1 cellular context compared by ENCODE assay signal in the genomic region with DNA sequence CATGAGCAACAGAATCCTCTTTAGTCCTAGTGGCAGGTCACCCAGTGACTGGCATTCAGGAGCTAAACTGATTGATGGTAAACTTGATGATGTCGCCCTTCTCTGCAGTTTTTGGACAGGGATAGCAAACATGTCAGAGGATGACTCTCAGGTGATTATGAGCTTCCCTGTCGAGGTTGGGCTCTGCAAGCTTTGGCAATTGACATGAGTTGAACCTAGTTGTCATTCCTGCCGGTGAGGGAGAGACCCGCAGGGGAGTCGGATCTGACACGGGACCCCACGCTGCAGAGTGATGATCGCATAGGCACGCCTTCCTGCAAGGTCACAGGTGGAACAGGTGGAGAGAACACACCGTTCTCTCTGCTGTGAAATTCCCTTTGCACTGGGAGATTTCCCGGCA.
TF ChIP-seq lines count a peak whose summit lies in the region.

No MANE protein-coding gene starts in this region.

TF ChIP-seq in SK-N-SH treated with all-trans-retinoic acid at 6 μM for 48 hours, 23 proteins besides CTCF, POLR2A, EP300 and RAD21 (continued from another document):
- TF ChIP-seq, protein P1, sequence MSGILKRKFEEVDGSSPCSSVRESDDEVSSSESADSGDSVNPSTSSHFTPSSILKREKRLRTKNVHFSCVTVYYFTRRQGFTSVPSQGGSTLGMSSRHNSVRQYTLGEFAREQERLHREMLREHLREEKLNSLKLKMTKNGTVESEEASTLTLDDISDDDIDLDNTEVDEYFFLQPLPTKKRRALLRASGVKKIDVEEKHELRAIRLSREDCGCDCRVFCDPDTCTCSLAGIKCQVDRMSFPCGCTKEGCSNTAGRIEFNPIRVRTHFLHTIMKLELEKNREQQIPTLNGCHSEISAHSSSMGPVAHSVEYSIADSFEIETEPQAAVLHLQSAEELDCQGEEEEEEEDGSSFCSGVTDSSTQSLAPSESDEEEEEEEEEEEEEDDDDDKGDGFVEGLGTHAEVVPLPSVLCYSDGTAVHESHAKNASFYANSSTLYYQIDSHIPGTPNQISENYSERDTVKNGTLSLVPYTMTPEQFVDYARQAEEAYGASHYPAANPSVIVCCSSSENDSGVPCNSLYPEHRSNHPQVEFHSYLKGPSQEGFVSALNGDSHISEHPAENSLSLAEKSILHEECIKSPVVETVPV (CRISPR knock-in tag; IDR thresholded peaks at IDR 0.05), result no peak
- TF ChIP-seq ZNF565 (CRISPR knock-in tag; conservative IDR thresholded peaks at IDR 0.05; ENCODE audit: low read depth) (no peak), CSDC2 (CRISPR knock-in tag; IDR thresholded peaks at IDR 0.05) (no peak), RARB (CRISPR knock-in tag; IDR thresholded peaks at IDR 0.05) (no peak), OSR1 (CRISPR knock-in tag; IDR thresholded peaks at IDR 0.05) (no peak), TCF4 (CRISPR knock-in tag; IDR thresholded peaks at IDR 0.05; ENCODE audit: borderline replicate concordance) (no peak), PPARA (CRISPR knock-in tag; IDR thresholded peaks at IDR 0.05; ENCODE audit: borderline replicate concordance) (no peak), ZNF70 (CRISPR knock-in tag; IDR thresholded peaks at IDR 0.05) (no peak)
- TF ChIP-seq, protein P2, sequence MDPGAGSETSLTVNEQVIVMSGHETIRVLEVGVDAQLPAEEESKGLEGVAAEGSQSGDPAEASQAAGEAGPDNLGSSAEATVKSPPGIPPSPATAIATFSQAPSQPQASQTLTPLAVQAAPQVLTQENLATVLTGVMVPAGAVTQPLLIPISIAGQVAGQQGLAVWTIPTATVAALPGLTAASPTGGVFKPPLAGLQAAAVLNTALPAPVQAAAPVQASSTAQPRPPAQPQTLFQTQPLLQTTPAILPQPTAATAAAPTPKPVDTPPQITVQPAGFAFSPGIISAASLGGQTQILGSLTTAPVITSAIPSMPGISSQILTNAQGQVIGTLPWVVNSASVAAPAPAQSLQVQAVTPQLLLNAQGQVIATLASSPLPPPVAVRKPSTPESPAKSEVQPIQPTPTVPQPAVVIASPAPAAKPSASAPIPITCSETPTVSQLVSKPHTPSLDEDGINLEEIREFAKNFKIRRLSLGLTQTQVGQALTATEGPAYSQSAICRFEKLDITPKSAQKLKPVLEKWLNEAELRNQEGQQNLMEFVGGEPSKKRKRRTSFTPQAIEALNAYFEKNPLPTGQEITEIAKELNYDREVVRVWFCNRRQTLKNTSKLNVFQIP (CRISPR knock-in tag; IDR thresholded peaks at IDR 0.05; ENCODE audit: borderline replicate concordance, low read depth), result no peak
TF ChIP-seq in SK-N-SH treated with all-trans-retinoic acid at 6 μM for 48 hours: peak in this region for 0.
